Comparison of ENCODE assay signal across 30 cellular contexts in genomic region chr18:74153377-74153776, GRCh38. TPM values are rescaled to one million over a fixed set of nuclear protein-coding genes. Genes with fewer than 3 reads are reported as not detected.
A peak's percentile ranks its signal among the peaks of the same experiment; 100 is the strongest.
DNase-seq lines count a peak whose midpoint lies in the region; ATAC-seq and TF ChIP-seq lines count a peak whose summit lies in the region.
"Had no signal": no experiment of that assay in that cellular context is flagged by ENCODE, and none has a peak within 500 bp of the region (broad histone marks: within the 10 kb centered on the region; RNA-seq: fewer than 3 reads in every experiment).

No MANE protein-coding gene starts in this region.

- POLR2A ChIA-PET in PC-3 (lab: Charles Lee; ENCODE audit: unreplicated experiment) = no interaction called here
- POLR2A ChIA-PET in activated CD4-positive, alpha-beta memory T cell treated with anti-CD3 and anti-CD28 coated beads for 36 hours (lab: Charles Lee) = no interaction called here

- H2BK5ac ChIP-seq in mesenchymal stem cell (ENCODE audit: low read depth, low read length, poor library complexity, severe bottlenecking) = no peak overlapping the region

- peaks cover 70% of the 10 kb centered on the region for H3K36me3 Mint-ChIP-seq in dendritic cell treated with granulocyte-macrophage colony-stimulating factor and Interleukin-4, amounts not matched to agents 40 ng/mL and 50 ng/mL, for 4 days (ENCODE audit: low read depth)
- peaks cover 34% of the 10 kb centered on the region for H3K36me3 Mint-ChIP-seq in activated CD4-positive, alpha-beta memory T cell treated with anti-CD3 and anti-CD28 coated beads for 36 hours

- H4K20me1 ChIP-seq in PC-3 (ENCODE audit: low read length) = peaks cover 5% of the 10 kb centered on the region; the same call in 1 of the 2 replicates

- no TSS peak for BruUV-seq in PC-3 (replicated peaks; lab: Mats Ljungman, UMichigan)

- CTCF ChIA-PET in PC-3 (lab: Charles Lee) = no interaction called here
- CTCF ChIA-PET in activated CD4-positive, alpha-beta memory T cell treated with anti-CD3 and anti-CD28 coated beads for 36 hours (lab: Charles Lee) = interaction anchor here (0.7 to 1.2 kb wide), 3 partner anchors 26 to 365 kb away, joined by 3 read pairs; no protein-coding TSS in a partner anchor

- H4K91ac ChIP-seq in mesenchymal stem cell (ENCODE audit: low read length) = no peak overlapping the region

- no peak overlapping the region for H2BK12ac ChIP-seq in mesenchymal stem cell (ENCODE audit: low read length in 2 of 2)

- DNase-seq in left ventricle myocardium inferior (no peak), Right ventricle myocardium superior (no peak), PC-3 (peak; percentile 31), mesenchymal stem cell (no peak), glomerular visceral epithelial cell (ENCODE audit: extremely low spot score) (no peak), T1000 (lab: John Stamatoyannopoulos, UW) (no peak)
- DNase-seq in activated CD4-positive, alpha-beta memory T cell treated with anti-CD3 and anti-CD28 coated beads for 36 hours = no peak
- DNase-seq: AML-193; Caco-2; CD8-positive, alpha-beta T cell; DMS 273 treated with DMSO at 0.1 percent for 48 hours; DMS79; GF-D8; HCEC 1CT; IMR-90; KG1; NCI-H1092; NCI-H1417 treated with DMSO at 0.1 percent for 48 hours; NCI-H1694 treated with DMSO at 0.1 percent for 48 hours; NCI-H2081 treated with DMSO at 0.1 percent for 48 hours; NCI-H2171; NCI-H226; NCI-H510A; NCI-H69; Peyer's patch; SJCRH30 had no signal

- intact Hi-C loops in left ventricle myocardium inferior (cut with micrococcal nuclease) (no loop called here), Right ventricle myocardium superior (cut with DNase I) (no loop called here), PC-3 (cut with micrococcal nuclease) (no loop called here)
- intact Hi-C loops in dendritic cell treated with granulocyte-macrophage colony-stimulating factor and Interleukin-4, amounts not matched to agents 40 ng/mL and 50 ng/mL, for 4 days (cut with micrococcal nuclease) = no loop called here
- intact Hi-C loops in activated CD4-positive, alpha-beta memory T cell treated with anti-CD3 and anti-CD28 coated beads for 36 hours (cut with micrococcal nuclease) = no loop called here

- H3K14ac ChIP-seq in mesenchymal stem cell (ENCODE audit: low read length in 2 of 2) = no peak overlapping the region

- no peaks in the 10 kb centered on the region for H3K9me2 ChIP-seq in PC-3 (replicated peaks; ENCODE audit: low read length)

- no peak for ATAC-seq in Right ventricle myocardium superior (ENCODE audit: poor library complexity)
- ATAC-seq in PC-3 = peak; percentile 56
- ATAC-seq: A549; CD8-positive, alpha-beta T cell; SK-N-SH treated with all-trans-retinoic acid at 6 μM for 48 hours had no signal

- H3K4me1 ChIP-seq in left ventricle myocardium inferior (peaks cover 73% of the 10 kb centered on the region), PC-3 (ENCODE audit: insufficient read depth, low read length) (peaks cover 24% of the 10 kb centered on the region; the same call in 1 of the 2 replicates), mesenchymal stem cell (ENCODE audit: control insufficient read depth, insufficient read depth, low read depth, low read length) (peaks cover 10% of the 10 kb centered on the region)
- H3K4me1 ChIP-seq: Caco-2, SJCRH30 had no signal

- no peak overlapping the region for H2BK120ac ChIP-seq in mesenchymal stem cell (ENCODE audit: low read depth, low read length)

- no peaks in the 10 kb centered on the region for H3K27me3 Mint-ChIP-seq in dendritic cell treated with granulocyte-macrophage colony-stimulating factor and Interleukin-4, amounts not matched to agents 40 ng/mL and 50 ng/mL, for 4 days
- no peaks in the 10 kb centered on the region for H3K27me3 Mint-ChIP-seq in activated CD4-positive, alpha-beta memory T cell treated with anti-CD3 and anti-CD28 coated beads for 36 hours

- H3K4me3 ChIP-seq in left ventricle myocardium inferior (no peak overlapping the region), PC-3 (ENCODE audit: low read length) (no peak overlapping the region), mesenchymal stem cell (ENCODE audit: insufficient read depth in 1 of 2, low read depth in 1 of 2, low read length in 2 of 2) (no peak overlapping the region)
- H3K4me3 ChIP-seq: A549; BLaER1 treated with 17β-estradiol and CSF1 and Interleukin-3, amounts not matched to agents 10 nM and 100 nM; Peyer's patch; SJCRH30 had no signal

- H3K27me3 ChIP-seq in left ventricle myocardium inferior (ENCODE audit: low read depth) = no peaks in the 10 kb centered on the region
- no peaks in the 10 kb centered on the region for H3K27me3 ChIP-seq in PC-3 (ENCODE audit: low read length)
- H3K27me3 ChIP-seq in mesenchymal stem cell (ENCODE audit: control insufficient read depth in 1 of 2, insufficient read depth in 1 of 2, low read length in 2 of 2) = no peaks in the 10 kb centered on the region
- H3K27me3 ChIP-seq: BLaER1 treated with 17β-estradiol and CSF1 and Interleukin-3, amounts not matched to agents 10 nM and 100 nM; Peyer's patch; SJCRH30 had no signal

- H3K27ac ChIP-seq in left ventricle myocardium inferior (replicated peaks) = peak overlapping the region; percentile 82
- peak overlapping the region; percentile 37 for H3K27ac ChIP-seq in PC-3 (ENCODE audit: low read length)
- H3K27ac ChIP-seq in mesenchymal stem cell (ENCODE audit: low read length, poor library complexity, severe bottlenecking) = no peak overlapping the region
- H3K27ac ChIP-seq: A549; BLaER1 treated with 17β-estradiol and CSF1 and Interleukin-3, amounts not matched to agents 10 nM and 100 nM; Peyer's patch; SJCRH30 had no signal

- H3K36me3 ChIP-seq in left ventricle myocardium inferior = peaks cover 52% of the 10 kb centered on the region
- peaks cover 39% of the 10 kb centered on the region for H3K36me3 ChIP-seq in PC-3 (ENCODE audit: low read depth, low read length)
- peaks cover 11 to 57% of the 10 kb centered on the region in 2 experiments for H3K36me3 ChIP-seq in mesenchymal stem cell (ENCODE audit: control insufficient read depth in 1 of 2, insufficient read depth in 2 of 2, low read depth in 1 of 2, low read length in 2 of 2)

- TF ChIP-seq CTCF in left ventricle myocardium inferior (IDR thresholded peaks at IDR 0.05; ENCODE audit: borderline replicate concordance) = no peak
- no peak for TF ChIP-seq CTCF in PC-3 (conservative IDR thresholded peaks at IDR 0.05; ENCODE audit: low read depth, low read length)

- H3K9ac ChIP-seq in PC-3 (ENCODE audit: low read length) (no peak overlapping the region), mesenchymal stem cell (ENCODE audit: low read length) (peak overlapping the region; percentile 25)
- H3K9ac ChIP-seq: BLaER1 treated with 17β-estradiol and CSF1 and Interleukin-3, amounts not matched to agents 10 nM and 100 nM had no signal

- H2AK5ac ChIP-seq in mesenchymal stem cell (ENCODE audit: low read length, severe bottlenecking) = no peak overlapping the region

- no peak overlapping the region for H3K23ac ChIP-seq in mesenchymal stem cell (ENCODE audit: low read length in 2 of 2)

- no peak overlapping the region for H3K4me2 ChIP-seq in PC-3 (ENCODE audit: low read length)
- no peak overlapping the region for H3K4me2 ChIP-seq in mesenchymal stem cell (ENCODE audit: low read length, poor library complexity, severe bottlenecking)
- H3K4me2 ChIP-seq: A549; BLaER1 treated with 17β-estradiol and CSF1 and Interleukin-3, amounts not matched to agents 10 nM and 100 nM had no signal

- H3K9me3 Mint-ChIP-seq in dendritic cell treated with granulocyte-macrophage colony-stimulating factor and Interleukin-4, amounts not matched to agents 40 ng/mL and 50 ng/mL, for 4 days = no peaks in the 10 kb centered on the region
- no peaks in the 10 kb centered on the region for H3K9me3 Mint-ChIP-seq in activated CD4-positive, alpha-beta memory T cell treated with anti-CD3 and anti-CD28 coated beads for 36 hours
- H3K9me3 Mint-ChIP-seq: CD8-positive, alpha-beta T cell had no signal

- no peak overlapping the region for H3K18ac ChIP-seq in mesenchymal stem cell (ENCODE audit: low read depth in 1 of 2, low read length in 2 of 2)

- H3K4me1 Mint-ChIP-seq in dendritic cell treated with granulocyte-macrophage colony-stimulating factor and Interleukin-4, amounts not matched to agents 40 ng/mL and 50 ng/mL, for 4 days (ENCODE audit: low read depth) = peaks cover 44% of the 10 kb centered on the region
- H3K4me1 Mint-ChIP-seq in activated CD4-positive, alpha-beta memory T cell treated with anti-CD3 and anti-CD28 coated beads for 36 hours (ENCODE audit: low read depth) = peaks cover 37% of the 10 kb centered on the region

- peaks cover 46% of the 10 kb centered on the region for H3K79me1 ChIP-seq in mesenchymal stem cell (replicated peaks; ENCODE audit: low read length, poor library complexity, severe bottlenecking)

- H4K8ac ChIP-seq in mesenchymal stem cell (ENCODE audit: low read length) = no peak overlapping the region

- H3K9me3 ChIP-seq in left ventricle myocardium inferior (replicated peaks) = no peaks in the 10 kb centered on the region
- no peaks in the 10 kb centered on the region for H3K9me3 ChIP-seq in PC-3 (ENCODE audit: low read length)
- H3K9me3 ChIP-seq in mesenchymal stem cell (ENCODE audit: control insufficient read depth, low read length) = no peaks in the 10 kb centered on the region
- H3K9me3 ChIP-seq: A549; BLaER1 treated with 17β-estradiol and CSF1 and Interleukin-3, amounts not matched to agents 10 nM and 100 nM; Caco-2; Peyer's patch; SJCRH30 had no signal

- no peak overlapping the region for H2BK15ac ChIP-seq in mesenchymal stem cell (ENCODE audit: low read depth, poor library complexity, severe bottlenecking)

- no peak overlapping the region for H2AFZ ChIP-seq in PC-3 (ENCODE audit: low read length)
- no peak overlapping the region for H2AFZ ChIP-seq in mesenchymal stem cell (ENCODE audit: low read depth, low read length)

- no peak overlapping the region for H3K4me3 Mint-ChIP-seq in dendritic cell treated with granulocyte-macrophage colony-stimulating factor and Interleukin-4, amounts not matched to agents 40 ng/mL and 50 ng/mL, for 4 days
- H3K4me3 Mint-ChIP-seq in activated CD4-positive, alpha-beta memory T cell treated with anti-CD3 and anti-CD28 coated beads for 36 hours = no peak overlapping the region
- H3K4me3 Mint-ChIP-seq: CD8-positive, alpha-beta T cell had no signal

- peaks cover 82% of the 10 kb centered on the region for H3K79me2 ChIP-seq in PC-3 (ENCODE audit: low read length)

- WGBS in mesenchymal stem cell = 99% methylated on average over 2 of the region's 4 CpGs

- no peaks in the 10 kb centered on the region for H3F3A ChIP-seq in PC-3 (ENCODE audit: low read length, unreplicated experiment)

- H3K27ac Mint-ChIP-seq in dendritic cell treated with granulocyte-macrophage colony-stimulating factor and Interleukin-4, amounts not matched to agents 40 ng/mL and 50 ng/mL, for 4 days = peak overlapping the region; percentile 19
- H3K27ac Mint-ChIP-seq in activated CD4-positive, alpha-beta memory T cell treated with anti-CD3 and anti-CD28 coated beads for 36 hours = no peak overlapping the region
- H3K27ac Mint-ChIP-seq: CD8-positive, alpha-beta T cell had no signal

- no peak overlapping the region for H3K4ac ChIP-seq in mesenchymal stem cell (ENCODE audit: low read depth in 1 of 2, low read length in 2 of 2)

RNA-seq across cellular contexts. Expression of gene TIMM21, which starts 5.1 kb away (rescaled TPM):
- 172 TPM for total RNA-seq in left ventricle myocardium inferior
- 158 TPM for total RNA-seq in Right ventricle myocardium superior
- 106 and 120 TPM in 2 replicates for total RNA-seq in PC-3 (2014; rRNA removed)
- polyA plus RNA-seq in mesenchymal stem cell (2013, experiment 1 of 2) = 18.1 TPM
- 17.0 TPM for polyA plus RNA-seq in mesenchymal stem cell (2013, experiment 2 of 2)
- 10 to 100 TPM; 37.1 to 38.3 TPM for total RNA-seq in activated CD4-positive, alpha-beta memory T cell treated with anti-CD3 and anti-CD28 coated beads for 36 hours

RNA-seq across cellular contexts. Expression of gene FBXO15, which starts 5.7 kb away (rescaled TPM):
- total RNA-seq in left ventricle myocardium inferior (not detected), Right ventricle myocardium superior (not detected), PC-3 (2014; rRNA removed) (0.87 and 2.8 TPM in 2 replicates)
- polyA plus RNA-seq in mesenchymal stem cell (2013, experiment 1 of 2) = 0.48 TPM
- 0.60 TPM for polyA plus RNA-seq in mesenchymal stem cell (2013, experiment 2 of 2)
- total RNA-seq in activated CD4-positive, alpha-beta memory T cell treated with anti-CD3 and anti-CD28 coated beads for 36 hours = under 1 TPM; 0.67 to 0.75 TPM
- total RNA-seq: Peyer's patch had no signal
